ENCODE assay signal across 20 cellular contexts in genomic region chr3:101633186-101633585, GRCh38. TPM values are rescaled to one million over a fixed set of nuclear protein-coding genes. Genes with fewer than 3 reads are reported as not detected.
DNase-seq lines count a peak whose midpoint lies in the region; FAIRE-seq and TF ChIP-seq lines count a peak whose summit lies in the region.
"Had no signal": no experiment of that assay in that cellular context is flagged by ENCODE, and none has a peak within 500 bp of the region (broad histone marks: within the 10 kb centered on the region; RNA-seq: fewer than 3 reads in every experiment).

No MANE protein-coding gene starts in this region.

- TF ChIP-seq POLR2A in GM12891 (IDR thresholded peaks at IDR 0.05; ENCODE audit: low read depth, low read length), result no peak

- no peak overlapping the region for H4K91ac ChIP-seq in neuronal stem cell (ENCODE audit: low read depth, low read length, poor library complexity)

- H3K79me1 ChIP-seq in neuronal stem cell (ENCODE audit: low read depth, low read length), result no peaks in the 10 kb centered on the region

- H3K9me3 ChIP-seq in neuronal stem cell (replicated peaks in 1 of 2; ENCODE audit: control insufficient read depth in 2 of 2, insufficient read depth in 1 of 2, low read depth in 1 of 2, low read length in 2 of 2), result no peaks in the 10 kb centered on the region
- H3K9me3 ChIP-seq: BE2C had no signal

- H2BK5ac ChIP-seq in neuronal stem cell (ENCODE audit: low read length), result no peak overlapping the region

- H2BK15ac ChIP-seq in neuronal stem cell (ENCODE audit: low read length), result no peak overlapping the region

- no peak overlapping the region for H2AK5ac ChIP-seq in neuronal stem cell (ENCODE audit: low read depth, low read length)

- H2BK12ac ChIP-seq in neuronal stem cell (ENCODE audit: low read length), result no peak overlapping the region

- DNase-seq in activated CD8-positive, alpha-beta memory T cell treated with anti-CD3 and anti-CD28 coated beads for 24 hours, result peak; percentile 26
- DNase-seq in activated CD8-positive, alpha-beta memory T cell treated with anti-CD3 and anti-CD28 coated beads, Interleukin-2, amount 50 U/mL, for 4 hours, result no peak
- peak; percentile 54 for DNase-seq in coronary artery (ENCODE audit: low spot score)
- no peak for DNase-seq in neuronal stem cell (ENCODE audit: low spot score)
- no peak for DNase-seq in DMS153 (lab: John Stamatoyannopoulos, UW)
- DNase-seq in GF-D8 (lab: John Stamatoyannopoulos, UW), result no peak
- no peak for DNase-seq in GM12891 (ENCODE audit: insufficient read length, low spot score)
- DNase-seq: 8988T, ACHN, BE2C, NCI-H1092, NCI-H1436, NCI-H187, NCI-H2081 treated with DMSO at 0.1 percent for 48 hours, NCI-H2171, NCI-H524, NCI-H774, RPMI8226, SHP77 had no signal

- H3K27ac ChIP-seq in coronary artery, result no peak overlapping the region
- no peak overlapping the region for H3K27ac ChIP-seq in neuronal stem cell (replicated peaks; ENCODE audit: low read length)

- peaks cover 2 to 3% of the 10 kb centered on the region in 2 donors for H3K4me1 ChIP-seq in neuronal stem cell (ENCODE audit: control insufficient read depth in 2 of 2, insufficient read depth in 1 of 2, low read depth in 1 of 2, low read length in 2 of 2)
- H3K4me1 ChIP-seq: BE2C had no signal

- H3K4ac ChIP-seq in neuronal stem cell (ENCODE audit: low read length), result no peak overlapping the region

- H3K36me3 ChIP-seq in neuronal stem cell (replicated peaks in 1 of 2; ENCODE audit: control insufficient read depth in 2 of 2, insufficient read depth in 2 of 2, low read length in 2 of 2), result no peaks in the 10 kb centered on the region
- H3K36me3 ChIP-seq: BE2C had no signal

- H4K8ac ChIP-seq in neuronal stem cell (ENCODE audit: low read depth, low read length), result no peak overlapping the region

- FAIRE-seq in GM12891 (lab: Jason Lieb, UNC), result no peak
- FAIRE-seq: H1 had no signal

- no peaks in the 10 kb centered on the region for H3K27me3 ChIP-seq in neuronal stem cell (ENCODE audit: control insufficient read depth in 3 of 3, insufficient read depth in 3 of 3, low read depth in 1 of 3, low read length in 3 of 3)
- H3K27me3 ChIP-seq: BE2C had no signal

- H3K18ac ChIP-seq in neuronal stem cell (ENCODE audit: low read length), result no peak overlapping the region

- WGBS in neuronal stem cell (ENCODE audit: extremely low coverage in 2 of 2, insufficient read length in 2 of 2, insufficient replicate concordance in 1 of 2), 2 donors, result no CpG with 5 or more reads among the region's 10 CpGs

- H3K14ac ChIP-seq in neuronal stem cell (ENCODE audit: low read length), result no peak overlapping the region

- H3K4me2 ChIP-seq in neuronal stem cell (ENCODE audit: insufficient read depth, low read length, poor library complexity, severe bottlenecking), result no peak overlapping the region

- H3K4me3 ChIP-seq in coronary artery (no peak overlapping the region), neuronal stem cell (ENCODE audit: low read length in 2 of 2) (no peak overlapping the region)

- no peak overlapping the region for H3K23ac ChIP-seq in neuronal stem cell (ENCODE audit: low read depth, low read length, poor library complexity)

- no peak overlapping the region for H3K9ac ChIP-seq in neuronal stem cell (ENCODE audit: low read depth, low read length, poor library complexity)

- TF ChIP-seq CTCF in coronary artery (IDR thresholded peaks at IDR 0.05), result no peak

- H2AFZ ChIP-seq in neuronal stem cell (ENCODE audit: low read length), result peak overlapping the region; percentile 33

- no peak overlapping the region for H2BK120ac ChIP-seq in neuronal stem cell (ENCODE audit: low read depth, low read length)

TF ChIP-seq in GM12891, 5 proteins besides CTCF, POLR2A, EP300 and RAD21:
- no peak for TF ChIP-seq POLR2AphosphoS5 (IDR thresholded peaks at IDR 0.05; ENCODE audit: low read depth, low read length)
- TF ChIP-seq PAX5 (IDR thresholded peaks at IDR 0.05; ENCODE audit: insufficient read depth, low read length, severe bottlenecking), result no peak

RNA-seq across cellular contexts. Expression of gene ZBTB11, which starts 43.7 kb away (rescaled TPM):
- polyA plus RNA-seq in neuronal stem cell (2013, experiment 1 of 2), result 6.0 TPM
- polyA plus RNA-seq in neuronal stem cell (2013, experiment 2 of 2), result 6.1 TPM
- polyA plus RNA-seq in GM12891 (2012; ENCODE audit: low read depth, missing spikeins), result 6.4 TPM

RNA-seq across cellular contexts. Expression of gene RPL24, which starts 53.3 kb away (rescaled TPM):
- 3,875 TPM for polyA plus RNA-seq in neuronal stem cell (2013, experiment 1 of 2)
- 3,871 TPM for polyA plus RNA-seq in neuronal stem cell (2013, experiment 2 of 2)
- polyA plus RNA-seq in GM12891 (2012; ENCODE audit: low read depth, missing spikeins), result 4,162 TPM

RNA-seq across cellular contexts. Expression of gene PCNP, which starts 59.2 kb away (rescaled TPM):
- 140 TPM for polyA plus RNA-seq in neuronal stem cell (2013, experiment 1 of 2)
- polyA plus RNA-seq in neuronal stem cell (2013, experiment 2 of 2), result 140 TPM
- 61.4 TPM for polyA plus RNA-seq in GM12891 (2012; ENCODE audit: low read depth, missing spikeins)

Comparison
In these comparisons a context has a peak if more than half of its experiments do, and no peak if none do; other contexts are left out.
1. DNase-seq: peak in activated CD8-positive, alpha-beta memory T cell treated with anti-CD3 and anti-CD28 coated beads for 24 hours (single experiment) and coronary artery (single experiment); none in activated CD8-positive, alpha-beta memory T cell treated with anti-CD3 and anti-CD28 coated beads, Interleukin-2, amount 50 U/mL, for 4 hours (single experiment), neuronal stem cell (single experiment), DMS153 (single experiment), GF-D8 (single experiment) and GM12891 (single experiment).